In the genomic region with DNA sequence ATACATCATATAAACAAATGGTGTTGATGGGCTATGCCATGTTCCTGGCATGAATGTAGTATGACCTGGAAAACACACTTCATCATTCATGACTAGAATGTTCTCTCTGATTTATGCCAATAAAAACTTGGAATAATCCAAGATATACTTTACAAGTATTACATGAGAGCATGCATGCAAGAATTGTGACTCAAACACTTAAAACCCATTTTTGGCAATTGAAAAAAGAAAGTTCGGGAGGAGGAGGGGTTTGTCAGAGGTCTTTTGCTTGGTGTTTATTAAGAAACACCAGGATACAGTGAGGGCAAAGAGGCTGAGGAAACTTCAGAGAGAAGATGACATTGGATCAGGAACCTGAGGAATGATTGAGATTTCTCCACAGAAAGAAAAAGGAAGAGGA, we compare ENCODE assay signal across 1 cellular context.
TF ChIP-seq lines count a peak whose summit lies in the region.

No MANE protein-coding gene starts in this region.

TF ChIP-seq in H1, 55 proteins besides CTCF, POLR2A, EP300 and RAD21 (continued from another document):
- no peak for TF ChIP-seq SIN3A (conservative IDR thresholded peaks at IDR 0.05 in 1 of 2, IDR thresholded peaks at IDR 0.05 in 1 of 2; ENCODE audit: low read depth in 1 of 2, low read length in 2 of 2)
- TF ChIP-seq TBP (IDR thresholded peaks at IDR 0.05; ENCODE audit: low read depth, low read length), result no peak
- TF ChIP-seq SAP30 (IDR thresholded peaks at IDR 0.05; ENCODE audit: insufficient read depth, insufficient replicate concordance, low read length), result no peak
- TF ChIP-seq, protein P1, sequence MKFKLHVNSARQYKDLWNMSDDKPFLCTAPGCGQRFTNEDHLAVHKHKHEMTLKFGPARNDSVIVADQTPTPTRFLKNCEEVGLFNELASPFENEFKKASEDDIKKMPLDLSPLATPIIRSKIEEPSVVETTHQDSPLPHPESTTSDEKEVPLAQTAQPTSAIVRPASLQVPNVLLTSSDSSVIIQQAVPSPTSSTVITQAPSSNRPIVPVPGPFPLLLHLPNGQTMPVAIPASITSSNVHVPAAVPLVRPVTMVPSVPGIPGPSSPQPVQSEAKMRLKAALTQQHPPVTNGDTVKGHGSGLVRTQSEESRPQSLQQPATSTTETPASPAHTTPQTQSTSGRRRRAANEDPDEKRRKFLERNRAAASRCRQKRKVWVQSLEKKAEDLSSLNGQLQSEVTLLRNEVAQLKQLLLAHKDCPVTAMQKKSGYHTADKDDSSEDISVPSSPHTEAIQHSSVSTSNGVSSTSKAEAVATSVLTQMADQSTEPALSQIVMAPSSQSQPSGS (IDR thresholded peaks at IDR 0.05; ENCODE audit: low read length), result no peak
- no peak for TF ChIP-seq EZH2 (IDR thresholded peaks at IDR 0.05; ENCODE audit: low read depth, low read length, severe bottlenecking)
